ENCODE assay signal across 1 cellular context in the genomic region with DNA sequence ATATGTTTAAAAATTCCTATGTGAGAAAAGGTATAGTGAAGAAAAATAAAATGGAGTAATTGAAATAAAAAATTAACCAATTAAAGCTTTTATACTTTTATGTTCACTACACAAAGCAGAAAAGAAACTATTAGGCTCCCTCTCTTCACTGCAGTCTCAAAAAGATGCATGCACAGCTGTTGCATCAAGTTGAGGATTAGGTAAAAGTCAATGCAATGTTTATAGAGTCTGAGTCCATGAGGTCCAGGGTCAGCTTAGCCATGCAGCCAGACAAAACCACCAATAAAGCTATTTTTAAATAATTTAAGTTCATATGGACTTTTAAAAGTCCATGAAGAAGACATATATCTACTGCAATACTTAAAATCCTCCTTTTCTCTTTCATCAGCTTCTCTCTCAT.
TF ChIP-seq lines count a peak whose summit lies in the region.

No MANE protein-coding gene starts in this region.

TF ChIP-seq in IMR-90, 13 proteins besides CTCF, POLR2A, EP300 and RAD21:
- TF ChIP-seq RCOR1 (IDR thresholded peaks at IDR 0.05; ENCODE audit: insufficient replicate concordance, low read length) (no peak), MAFK (IDR thresholded peaks at IDR 0.05; ENCODE audit: low read depth, low read length) (no peak), ELK1 (IDR thresholded peaks at IDR 0.05; ENCODE audit: borderline replicate concordance, low read depth, low read length) (no peak), CHD1 (IDR thresholded peaks at IDR 0.05; ENCODE audit: low read depth, low read length) (no peak), RFX5 (IDR thresholded peaks at IDR 0.05; ENCODE audit: low read depth, low read length) (no peak), FOS (IDR thresholded peaks at IDR 0.05; ENCODE audit: low read depth, low read length) (no peak), MAZ (IDR thresholded peaks at IDR 0.05; ENCODE audit: borderline replicate concordance, low read depth, low read length) (no peak), BHLHE40 (IDR thresholded peaks at IDR 0.05; ENCODE audit: low read depth, low read length) (no peak), MXI1 (IDR thresholded peaks at IDR 0.05; ENCODE audit: borderline replicate concordance, low read depth, low read length) (no peak), USF2 (IDR thresholded peaks at IDR 0.05; ENCODE audit: low read depth, low read length) (no peak), CEBPB (IDR thresholded peaks at IDR 0.05; ENCODE audit: low read depth, low read length) (no peak), NFE2L2 (IDR thresholded peaks at IDR 0.05; ENCODE audit: low read depth, low read length) (no peak), SMC3 (IDR thresholded peaks at IDR 0.05; ENCODE audit: low read depth, low read length) (no peak)
